ENCODE assay signal across 1 cellular context in genomic region chr1:176178316-176178715, GRCh38.
TF ChIP-seq lines count a peak whose summit lies in the region.

No MANE protein-coding gene starts in this region.

TF ChIP-seq in K562, 482 proteins besides CTCF, POLR2A, EP300 and RAD21 (continued from another document):
- TF ChIP-seq MTA1 (IDR thresholded peaks at IDR 0.05; ENCODE audit: borderline replicate concordance) (no peak), U2AF2 (optimal IDR thresholded peaks at IDR 0.05; ENCODE audit: low read depth, low read length) (no peak), ZNF395 (CRISPR knock-in tag; IDR thresholded peaks at IDR 0.05) (no peak)
TF ChIP-seq in K562: peak in this region for 5.
